In genomic region chr6:5499644-5500306, GRCh38 we compare ENCODE assay signal across 13 cellular contexts.
DNase-seq lines count a peak whose midpoint lies in the region; ATAC-seq and TF ChIP-seq lines count a peak whose summit lies in the region.
"Had no signal": no experiment of that assay in that cellular context is flagged by ENCODE, and none has a peak within 500 bp of the region (broad histone marks: within the 10 kb centered on the region; RNA-seq: fewer than 3 reads in every experiment).

No MANE protein-coding gene starts in this region.

- H3K4me3 ChIP-seq in AG04449 (ENCODE audit: low read depth, low read length) (no peak overlapping the region), GM23248 (peak overlapping the region; percentile 68; the same call in 1 of the 2 replicates)
- H3K4me3 ChIP-seq: adrenal gland, left lung, sigmoid colon had no signal

- no peak for TF ChIP-seq CTCF in AG04449 (IDR thresholded peaks at IDR 0.05; ENCODE audit: insufficient read depth, low read length, missing control alignments)

- POLR2A ChIA-PET in AG04449 (lab: Yijun Ruan, JAX) = interaction anchor here (0.6 kb wide), 1 partner anchor 12 kb away, joined by 3 read pairs; no protein-coding TSS in a partner anchor
- POLR2A ChIA-PET in activated CD4-positive, alpha-beta T cell treated with anti-CD3 and anti-CD28 coated beads, Interleukin-2, amount 10 ng/mL, durations not matched to agents 7 days and 5 days (lab: Charles Lee) = no interaction called here

- H3K9ac ChIP-seq in GM23248 = no peak overlapping the region

- 44 to 46% methylated on average over 6 of the region's 6 CpGs for WGBS in GM23248 (ENCODE audit: low coverage in 1 of 2, low lambda C conversion rate in 2 of 2, missing lambda C conversion rate in 2 of 2), 2 experiments

- in situ Hi-C loops in GM23248 (cut with MboI) = no loop called here
- in situ Hi-C loops in G401 (cut with HindIII; ENCODE audit: low sequenced_read_pairs) = no loop called here

- H3K4me1 ChIP-seq in GM23248 (ENCODE audit: insufficient read depth) = peaks cover 41% of the 10 kb centered on the region
- H3K4me1 ChIP-seq: adrenal gland, left lung, sigmoid colon had no signal

- no peaks in the 10 kb centered on the region for H3K27me3 ChIP-seq in GM23248 (replicated peaks; ENCODE audit: insufficient read depth)
- H3K27me3 ChIP-seq: adrenal gland, left lung, sigmoid colon had no signal

- H3K9me3 Mint-ChIP-seq in activated naive CD8-positive, alpha-beta T cell treated with anti-CD3 and anti-CD28 coated beads, Interleukin-2, amount 50 U/mL, for 24 hours = no peaks in the 10 kb centered on the region
- no peaks in the 10 kb centered on the region for H3K9me3 Mint-ChIP-seq in activated CD4-positive, alpha-beta T cell treated with anti-CD3 and anti-CD28 coated beads, Interleukin-2, amount 10 ng/mL, durations not matched to agents 7 days and 5 days

- no peaks in the 10 kb centered on the region for H3K9me2 ChIP-seq in GM23248 (ENCODE audit: insufficient read depth)

- H3K9me3 ChIP-seq in GM23248 (ENCODE audit: low read depth) = no peaks in the 10 kb centered on the region
- H3K9me3 ChIP-seq: adrenal gland, left lung, sigmoid colon had no signal

- CTCF ChIA-PET in AG04449 (lab: Yijun Ruan, JAX) = interaction anchor here (1.4 to 1.7 kb wide), 2 partner anchors 11 to 29 kb away, joined by 3 to 4 read pairs; no protein-coding TSS in a partner anchor
- CTCF ChIA-PET in activated CD4-positive, alpha-beta T cell treated with anti-CD3 and anti-CD28 coated beads, Interleukin-2, amount 10 ng/mL, durations not matched to agents 7 days and 5 days (lab: Charles Lee) = no interaction called here

- H3K27me3 Mint-ChIP-seq in activated naive CD8-positive, alpha-beta T cell treated with anti-CD3 and anti-CD28 coated beads, Interleukin-2, amount 50 U/mL, for 24 hours = no peaks in the 10 kb centered on the region
- H3K27me3 Mint-ChIP-seq in activated CD4-positive, alpha-beta T cell treated with anti-CD3 and anti-CD28 coated beads, Interleukin-2, amount 10 ng/mL, durations not matched to agents 7 days and 5 days = no peaks in the 10 kb centered on the region

- ATAC-seq in activated naive CD8-positive, alpha-beta T cell treated with anti-CD3 and anti-CD28 coated beads, Interleukin-2, amount 50 U/mL, for 24 hours = peak; percentile 49
- ATAC-seq: left lung had no signal

- no peak overlapping the region for H3K4me3 Mint-ChIP-seq in activated naive CD8-positive, alpha-beta T cell treated with anti-CD3 and anti-CD28 coated beads, Interleukin-2, amount 50 U/mL, for 24 hours
- H3K4me3 Mint-ChIP-seq in activated CD4-positive, alpha-beta T cell treated with anti-CD3 and anti-CD28 coated beads, Interleukin-2, amount 10 ng/mL, durations not matched to agents 7 days and 5 days = no peak overlapping the region

- H3K27ac Mint-ChIP-seq in activated naive CD8-positive, alpha-beta T cell treated with anti-CD3 and anti-CD28 coated beads, Interleukin-2, amount 50 U/mL, for 24 hours = no peak overlapping the region
- H3K27ac Mint-ChIP-seq in activated CD4-positive, alpha-beta T cell treated with anti-CD3 and anti-CD28 coated beads, Interleukin-2, amount 10 ng/mL, durations not matched to agents 7 days and 5 days = no peak overlapping the region

- peaks cover 24% of the 10 kb centered on the region for H3K4me1 Mint-ChIP-seq in activated naive CD8-positive, alpha-beta T cell treated with anti-CD3 and anti-CD28 coated beads, Interleukin-2, amount 50 U/mL, for 24 hours
- H3K4me1 Mint-ChIP-seq in activated CD4-positive, alpha-beta T cell treated with anti-CD3 and anti-CD28 coated beads, Interleukin-2, amount 10 ng/mL, durations not matched to agents 7 days and 5 days = peaks cover 18% of the 10 kb centered on the region

- H2AFZ ChIP-seq in GM23248 = 0 out of 2 replicates have a peak overlapping the region, but pooled peaks have one; percentile 2

- H3K79me2 ChIP-seq in GM23248 (ENCODE audit: insufficient read depth) = no peaks in the 10 kb centered on the region

- peaks cover 18% of the 10 kb centered on the region for H3K36me3 Mint-ChIP-seq in activated naive CD8-positive, alpha-beta T cell treated with anti-CD3 and anti-CD28 coated beads, Interleukin-2, amount 50 U/mL, for 24 hours (ENCODE audit: low read depth)
- H3K36me3 Mint-ChIP-seq in activated CD4-positive, alpha-beta T cell treated with anti-CD3 and anti-CD28 coated beads, Interleukin-2, amount 10 ng/mL, durations not matched to agents 7 days and 5 days (ENCODE audit: low read depth) = peaks cover 3% of the 10 kb centered on the region

- H3K36me3 ChIP-seq in GM23248 (ENCODE audit: low read depth) = no peaks in the 10 kb centered on the region
- H3K36me3 ChIP-seq: adrenal gland, left lung, sigmoid colon had no signal

- peak overlapping the region; percentile 86 for H3K27ac ChIP-seq in GM23248
- H3K27ac ChIP-seq: adrenal gland, left lung, sigmoid colon had no signal

- DNase-seq in AG04449 (ENCODE audit: low read depth, low spot score) = peak; percentile 9
- DNase-seq in GM23248 = peak; percentile 86
- DNase-seq in activated naive CD8-positive, alpha-beta T cell treated with anti-CD3 and anti-CD28 coated beads, Interleukin-2, amount 50 U/mL, for 24 hours = no peak
- peak; percentile 65 for DNase-seq in kidney tubule cell (ENCODE audit: low spot score)
- DNase-seq in NCI-H524 (lab: John Stamatoyannopoulos, UW) = no peak
- DNase-seq in NCI-H2029 (lab: John Stamatoyannopoulos, UW) = no peak
- DNase-seq in activated CD4-positive, alpha-beta T cell treated with anti-CD3 and anti-CD28 coated beads, Interleukin-2, amount 10 ng/mL, durations not matched to agents 7 days and 5 days = no peak
- DNase-seq in G401 (ENCODE audit: low spot score) = no peak
- DNase-seq: adrenal gland, erythroblast, left lung, NCI-H1092, sigmoid colon had no signal

- peak overlapping the region; percentile 93 for H3K4me2 ChIP-seq in GM23248 (ENCODE audit: unreplicated experiment)

- no peaks in the 10 kb centered on the region for H4K20me1 ChIP-seq in GM23248 (ENCODE audit: insufficient read depth)

- peaks cover 32% of the 10 kb centered on the region for H3F3A ChIP-seq in GM23248 (ENCODE audit: insufficient read depth)

Comparison
In these comparisons a context has a peak if more than half of its experiments do, and no peak if none do; other contexts are left out.
1. DNase-seq: peak in AG04449 (single experiment), GM23248 (single experiment) and kidney tubule cell (single experiment); none in activated naive CD8-positive, alpha-beta T cell treated with anti-CD3 and anti-CD28 coated beads, Interleukin-2, amount 50 U/mL, for 24 hours (single experiment), NCI-H524 (0 of 2), NCI-H2029 (single experiment), activated CD4-positive, alpha-beta T cell treated with anti-CD3 and anti-CD28 coated beads, Interleukin-2, amount 10 ng/mL, durations not matched to agents 7 days and 5 days (single experiment) and G401 (single experiment).